In genomic region chr3:58492385-58492970, GRCh38 we compare ENCODE assay signal across 8 cellular contexts. TPM values are rescaled to one million over a fixed set of nuclear protein-coding genes. Genes with fewer than 3 reads are reported as not detected.
DNase-seq lines count a peak whose midpoint lies in the region; ATAC-seq and TF ChIP-seq lines count a peak whose summit lies in the region.

No MANE protein-coding gene starts in this region.

- CTCF ChIA-PET in OCI-LY7 (lab: Charles Lee; ENCODE audit: unreplicated experiment) (no interaction called here), MCF 10A (lab: Yijun Ruan, JAX) (interaction anchor here (0.6 to 5.7 kb wide), 17 partner anchors 11 to 171 kb away, joined by 3 to 60 read pairs (median 10); partner anchors contain the start of genes ACOX2 and PXK)

- intact Hi-C loops in OCI-LY7 (cut with micrococcal nuclease; ENCODE audit: unreplicated experiment): loop anchor here (1.0 to 5.0 kb wide), 3 partner anchors 40 to 186 kb away; partner anchors contain the start of genes HTD2, PDHB and RPP14
- intact Hi-C loops in MCF 10A (cut with micrococcal nuclease): loop anchor here (1.0 kb wide), 4 partner anchors 29 to 159 kb away; partner anchors contain the start of gene PDHB
- intact Hi-C loops in lower lobe of right lung (cut with DNase I): no loop called here

- peak; percentile 7 for ATAC-seq in GM19372 (IDR thresholded peaks at IDR 0.05; ENCODE audit: low read depth, unreplicated experiment)
- no peak for ATAC-seq in lower lobe of right lung
- ATAC-seq in HG03342 (IDR thresholded peaks at IDR 0.05; ENCODE audit: unreplicated experiment): no peak
- ATAC-seq in GM18870 (IDR thresholded peaks at IDR 0.05; ENCODE audit: unreplicated experiment): no peak

- BruUV-seq in OCI-LY7 (replicated peaks; lab: Mats Ljungman, UMichigan) (no TSS peak), MCF 10A (replicated peaks; lab: Mats Ljungman, UMichigan) (no TSS peak)

- POLR2A ChIA-PET in OCI-LY7 (lab: Charles Lee): interaction anchor here (1.0 to 2.2 kb wide), 2 partner anchors 143 to 185 kb away, joined by 3 to 8 read pairs; partner anchors contain the start of genes HTD2 and RPP14
- POLR2A ChIA-PET in MCF 10A (lab: Yijun Ruan, JAX): interaction anchor here (0.6 to 7.6 kb wide), 14 partner anchors 12 to 277 kb away, joined by 3 to 62 read pairs (median 6); partner anchors contain the start of genes ACOX2, HTD2, PDHB and RPP14

- H3K27ac Mint-ChIP-seq in MCF 10A (ENCODE audit: low read depth, unreplicated experiment): peak overlapping the region; percentile 50

- peaks cover 52% of the 10 kb centered on the region for H3K79me2 ChIP-seq in OCI-LY7 (ENCODE audit: insufficient read depth, low read depth, low read length)

- peak overlapping the region; percentile 25 for H3K27ac ChIP-seq in OCI-LY7 (ENCODE audit: low read depth, low read length, poor library complexity, severe bottlenecking)
- H3K27ac ChIP-seq in lower lobe of right lung: peak overlapping the region; percentile 75
- H3K27ac ChIP-seq in substantia nigra (ENCODE audit: low read depth, low read length, poor library complexity, severe bottlenecking): peak overlapping the region; percentile 62

- peaks cover 33% of the 10 kb centered on the region for H3K4me1 Mint-ChIP-seq in MCF 10A (ENCODE audit: insufficient read depth, unreplicated experiment)

- no peaks in the 10 kb centered on the region for H3K9me3 Mint-ChIP-seq in MCF 10A (ENCODE audit: unreplicated experiment)

- H3K36me3 Mint-ChIP-seq in MCF 10A (ENCODE audit: insufficient read depth, unreplicated experiment): peaks cover 6% of the 10 kb centered on the region

- H3K27me3 Mint-ChIP-seq in MCF 10A (ENCODE audit: insufficient read depth, unreplicated experiment): no peaks in the 10 kb centered on the region

- peak overlapping the region; percentile 89 for H3K4me2 ChIP-seq in OCI-LY7 (ENCODE audit: low read length)

- DNase-seq in BE2C (no peak), OCI-LY7 (ENCODE audit: low spot score) (peak; percentile 70), MCF 10A (ENCODE audit: unreplicated experiment) (no peak), lower lobe of right lung (no peak), substantia nigra (lab: John Stamatoyannopoulos, UW) (peak in 3 of 49 donors; percentile 6 to 43 (median 37))

- H3K4me3 ChIP-seq in BE2C (ENCODE audit: low read depth, low read length): peak overlapping the region; percentile 83
- peak overlapping the region; percentile 77 for H3K4me3 ChIP-seq in OCI-LY7 (ENCODE audit: low read depth, low read length, poor library complexity, severe bottlenecking)
- H3K4me3 ChIP-seq in lower lobe of right lung: peak overlapping the region; percentile 79

- H3K4me1 ChIP-seq in BE2C (no peaks in the 10 kb centered on the region), OCI-LY7 (ENCODE audit: insufficient read depth, low read length, poor library complexity, severe bottlenecking) (peaks cover 56% of the 10 kb centered on the region), lower lobe of right lung (peaks cover 51% of the 10 kb centered on the region)

- TF ChIP-seq CTCF in BE2C (IDR thresholded peaks at IDR 0.05; ENCODE audit: low read depth, low read length) (no peak), OCI-LY7 (conservative IDR thresholded peaks at IDR 0.05; ENCODE audit: low read length) (no peak), MCF 10A (IDR thresholded peaks at IDR 0.05; ENCODE audit: unreplicated experiment) (no peak), lower lobe of right lung (IDR thresholded peaks at IDR 0.05) (no peak)

- H3K9me3 ChIP-seq in BE2C (no peaks in the 10 kb centered on the region), OCI-LY7 (ENCODE audit: low read length) (no peaks in the 10 kb centered on the region), lower lobe of right lung (no peaks in the 10 kb centered on the region)

- H4K20me1 ChIP-seq in OCI-LY7 (ENCODE audit: insufficient read depth, low read length): peaks cover 35% of the 10 kb centered on the region

- H3K36me3 ChIP-seq in BE2C (no peaks in the 10 kb centered on the region), OCI-LY7 (ENCODE audit: insufficient read depth, low read length) (no peaks in the 10 kb centered on the region), lower lobe of right lung (no peaks in the 10 kb centered on the region)

- no peaks in the 10 kb centered on the region for H3K27me3 ChIP-seq in BE2C
- no peaks in the 10 kb centered on the region for H3K27me3 ChIP-seq in lower lobe of right lung (ENCODE audit: low read depth)

- peak overlapping the region; percentile 1; the same call in 1 of the 2 replicates for H2AFZ ChIP-seq in OCI-LY7 (ENCODE audit: low read length)

- H3K4me3 Mint-ChIP-seq in MCF 10A (ENCODE audit: unreplicated experiment): peak overlapping the region; percentile 78

- H3K9me2 ChIP-seq in OCI-LY7 (ENCODE audit: insufficient read depth, low read length): no peaks in the 10 kb centered on the region

RNA-seq across cellular contexts. Expression of gene KCTD6, which starts 0.6 kb away (rescaled TPM):
- polyA plus RNA-seq in BE2C (2012; ENCODE audit: insufficient read depth, insufficient read length, low read depth): 8.0 TPM
- 12.6 and 17.1 TPM in 2 replicates for total RNA-seq in OCI-LY7 (2014; rRNA removed; shearing (Covaris generic))
- total RNA-seq in OCI-LY7 (2022) (16.4 and 16.6 TPM in 2 replicates), MCF 10A (2022) (9.9 and 10.6 TPM in 2 replicates), lower lobe of right lung (8.2 TPM)

RNA-seq across cellular contexts. Expression of gene ACOX2, which starts 44.5 kb away (rescaled TPM):
- polyA plus RNA-seq in BE2C (2012; ENCODE audit: insufficient read depth, insufficient read length, low read depth): not detected
- not detected in 2 replicates for total RNA-seq in OCI-LY7 (2014; rRNA removed; shearing (Covaris generic))
- not detected in 2 replicates for total RNA-seq in OCI-LY7 (2022)
- total RNA-seq in MCF 10A (2022): 4.3 and 14.4 TPM in 2 replicates
- total RNA-seq in lower lobe of right lung: 20.2 TPM

RNA-seq across cellular contexts. Expression of gene PDHB, which starts 58.8 kb away (rescaled TPM):
- polyA plus RNA-seq in BE2C (2012; ENCODE audit: insufficient read depth, insufficient read length, low read depth): 58.6 TPM
- 60.8 and 76.8 TPM in 2 replicates for total RNA-seq in OCI-LY7 (2014; rRNA removed; shearing (Covaris generic))
- total RNA-seq in OCI-LY7 (2022) (82.4 and 86.6 TPM in 2 replicates), MCF 10A (2022) (52.2 and 62.2 TPM in 2 replicates), lower lobe of right lung (47.7 TPM)

Comparison
In these comparisons a context has a peak if more than half of its experiments do, and no peak if none do; other contexts are left out.
1. H3K27ac ChIP-seq: peak in every context shown above with its lines; median percentile 75 in lower lobe of right lung; 62 in substantia nigra; 25 in OCI-LY7.